18 cellular contexts compared by ENCODE assay signal in the genomic region with DNA sequence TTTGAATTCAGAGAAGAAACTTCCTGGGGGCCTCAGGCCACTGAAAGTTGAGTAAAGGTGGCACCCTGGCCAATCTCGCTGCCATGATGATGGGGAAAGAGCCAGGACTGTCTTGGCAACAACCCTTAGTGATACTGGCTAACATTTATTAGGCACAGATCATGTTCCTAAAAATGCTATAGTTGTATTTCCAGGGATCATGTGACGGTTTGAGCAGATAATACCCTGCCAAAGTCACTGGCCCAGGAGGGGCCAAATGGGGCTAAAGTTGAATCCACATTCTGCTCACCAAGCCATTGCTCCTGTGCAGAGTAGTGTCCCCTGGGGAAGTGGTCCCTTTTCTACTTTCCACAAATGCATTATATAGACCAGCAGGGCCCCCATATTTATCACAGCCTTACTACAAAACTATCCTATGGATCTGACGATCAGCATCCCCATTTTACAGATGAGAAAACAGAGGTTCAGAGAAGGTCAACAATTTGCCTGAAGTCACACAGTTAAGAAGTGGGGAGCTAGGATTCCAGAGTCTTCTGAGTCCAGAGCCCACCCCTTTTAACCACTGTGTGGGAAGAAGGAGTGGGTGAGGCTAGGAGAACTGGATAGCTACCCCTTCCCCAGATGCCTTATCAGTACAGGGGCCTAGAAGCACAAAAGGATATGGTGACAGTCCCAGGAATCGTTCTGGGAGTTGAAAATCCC.
"Had no signal": no experiment of that assay in that cellular context is flagged by ENCODE, and none has a peak within 500 bp of the region (broad histone marks: within the 10 kb centered on the region; RNA-seq: fewer than 3 reads in every experiment).

No MANE protein-coding gene starts in this region.

- H3K4me3 ChIP-seq: dorsolateral prefrontal cortex, smooth muscle cell, suprapubic skin, thyroid gland, uterus had no signal

- H3K4me1 Mint-ChIP-seq: immature natural killer cell; naive B cell; stimulated activated effector memory CD8-positive, alpha-beta T cell treated with anti-CD3 and anti-CD28 coated beads, Interleukin-12 subunit alpha, Interleukin-12 subunit beta, amount 100 ng/mL, for 72 hours had no signal

- H3K36me3 ChIP-seq: neutrophil, suprapubic skin, thyroid gland, uterus had no signal

- H3K36me3 Mint-ChIP-seq: immature natural killer cell; naive B cell; stimulated activated effector memory CD8-positive, alpha-beta T cell treated with anti-CD3 and anti-CD28 coated beads, Interleukin-12 subunit alpha, Interleukin-12 subunit beta, amount 100 ng/mL, for 72 hours; type B pancreatic cell had no signal

- H3K4me2 ChIP-seq: smooth muscle cell had no signal

- H3K27me3 ChIP-seq: suprapubic skin, thyroid gland, uterus had no signal

- H3K27ac Mint-ChIP-seq: immature natural killer cell; naive B cell; nephron; stimulated activated effector memory CD8-positive, alpha-beta T cell treated with anti-CD3 and anti-CD28 coated beads, Interleukin-12 subunit alpha, Interleukin-12 subunit beta, amount 100 ng/mL, for 72 hours; type B pancreatic cell had no signal

- ATAC-seq: stimulated activated effector memory CD8-positive, alpha-beta T cell treated with anti-CD3 and anti-CD28 coated beads, Interleukin-12 subunit alpha, Interleukin-12 subunit beta, amount 100 ng/mL, for 72 hours; stimulated activated naive CD8-positive, alpha-beta T cell treated with anti-CD3 and anti-CD28 coated beads, Interleukin-15, Interleukin-2, amounts not matched to agents 100 U/mL and 50 U/mL, for 24 hours had no signal

- H3K9me3 Mint-ChIP-seq: nephron had no signal

- H3K27ac ChIP-seq: dorsolateral prefrontal cortex, neutrophil, suprapubic skin, thyroid gland, uterus had no signal

- H3K9me3 ChIP-seq: neutrophil, suprapubic skin, thyroid gland, uterus had no signal

- H3K4me1 ChIP-seq: suprapubic skin, uterus had no signal

- DNase-seq: cortex of kidney; dorsolateral prefrontal cortex; effector CD8-positive, alpha-beta T cell; immature natural killer cell; mesendoderm; naive B cell; posterior cingulate gyrus; stimulated activated CD4-positive, alpha-beta T cell treated with anti-CD3 and anti-CD28 coated beads, Interleukin-4, amount 100 ng/mL, for 1 hour; stimulated activated CD8-positive, alpha-beta memory T cell treated with anti-CD3 and anti-CD28 coated beads, Interleukin-4, amount 100 ng/mL, for 48 hours; stimulated activated naive CD8-positive, alpha-beta T cell treated with anti-CD3 and anti-CD28 coated beads, Interleukin-15, Interleukin-2, amounts not matched to agents 100 U/mL and 50 U/mL, for 24 hours; thyroid gland; uterus had no signal

- H3K4me3 Mint-ChIP-seq: immature natural killer cell; naive B cell; stimulated activated effector memory CD8-positive, alpha-beta T cell treated with anti-CD3 and anti-CD28 coated beads, Interleukin-12 subunit alpha, Interleukin-12 subunit beta, amount 100 ng/mL, for 72 hours; type B pancreatic cell had no signal
